In genomic region chr22:43303166-43303565, GRCh38 we compare ENCODE assay signal across 21 cellular contexts.
"Had no signal": no experiment of that assay in that cellular context is flagged by ENCODE, and none has a peak within 500 bp of the region (broad histone marks: within the 10 kb centered on the region; RNA-seq: fewer than 3 reads in every experiment).

No MANE protein-coding gene starts in this region.

- H3K36me3 ChIP-seq: gastrocnemius medialis, heart left ventricle, ovary, spleen had no signal

- H3K9me3 Mint-ChIP-seq: effector memory CD8-positive, alpha-beta T cell; memory B cell; natural killer cell; stimulated activated memory B cell treated with anti-CD40 and anti-IgM and Interleukin-4, amounts not matched to agents 10 μg/mL and 1 μg/mL and 100 μg/mL, for 72 hours; stimulated activated naive CD8-positive, alpha-beta T cell treated with anti-CD3 and anti-CD28 coated beads, Interleukin-15, Interleukin-2, amounts not matched to agents 100 ng/mL and 50 ng/mL, for 24 hours had no signal

- H3K27ac Mint-ChIP-seq: effector memory CD8-positive, alpha-beta T cell; memory B cell; natural killer cell; stimulated activated memory B cell treated with anti-CD40 and anti-IgM and Interleukin-4, amounts not matched to agents 10 μg/mL and 1 μg/mL and 100 μg/mL, for 72 hours; stimulated activated naive CD8-positive, alpha-beta T cell treated with anti-CD3 and anti-CD28 coated beads, Interleukin-15, Interleukin-2, amounts not matched to agents 100 ng/mL and 50 ng/mL, for 24 hours had no signal

- H3K79me2 ChIP-seq: hepatocyte had no signal

- H3K27ac ChIP-seq: gastrocnemius medialis, heart left ventricle, hepatocyte, ovary, psoas muscle, skin epidermis, spleen had no signal

- H3K4me3 Mint-ChIP-seq: effector memory CD8-positive, alpha-beta T cell; memory B cell; natural killer cell; stimulated activated memory B cell treated with anti-CD40 and anti-IgM and Interleukin-4, amounts not matched to agents 10 μg/mL and 1 μg/mL and 100 μg/mL, for 72 hours; stimulated activated naive CD8-positive, alpha-beta T cell treated with anti-CD3 and anti-CD28 coated beads, Interleukin-15, Interleukin-2, amounts not matched to agents 100 ng/mL and 50 ng/mL, for 24 hours had no signal

- H3K4me1 ChIP-seq: psoas muscle had no signal

- DNase-seq: cortex of kidney; effector memory CD8-positive, alpha-beta T cell; foreskin fibroblast; gastrocnemius medialis; heart left ventricle; kidney; natural killer cell; occipital lobe; right cardiac atrium; spleen; stimulated activated CD4-positive, alpha-beta T cell treated with anti-CD3 and anti-CD28 coated beads, Interleukin-4, amount 100 ng/mL, for 4 hours; trophoblast cell had no signal

- H3K4me2 ChIP-seq: hepatocyte had no signal

- H3K36me3 Mint-ChIP-seq: memory B cell; natural killer cell; stimulated activated memory B cell treated with anti-CD40 and anti-IgM and Interleukin-4, amounts not matched to agents 10 μg/mL and 1 μg/mL and 100 μg/mL, for 72 hours had no signal

- H2AFZ ChIP-seq: hepatocyte had no signal

- ATAC-seq: effector memory CD8-positive, alpha-beta T cell; gastrocnemius medialis; heart left ventricle; left lobe of liver; natural killer cell; psoas muscle; right cardiac atrium; stimulated activated memory B cell treated with anti-CD40 and anti-IgM and Interleukin-4, amounts not matched to agents 10 μg/mL and 1 μg/mL and 100 μg/mL, for 72 hours had no signal

- H3K27me3 ChIP-seq: heart left ventricle, hepatocyte, ovary, spleen had no signal

- H3K4me3 ChIP-seq: gastrocnemius medialis, heart left ventricle, hepatocyte, lung, ovary, psoas muscle, skin epidermis, spleen had no signal

- H3K4me1 Mint-ChIP-seq: memory B cell; natural killer cell; stimulated activated memory B cell treated with anti-CD40 and anti-IgM and Interleukin-4, amounts not matched to agents 10 μg/mL and 1 μg/mL and 100 μg/mL, for 72 hours had no signal

- H3K9me3 ChIP-seq: gastrocnemius medialis, heart left ventricle, ovary, psoas muscle, spleen had no signal
